8 cellular contexts compared by ENCODE assay signal in genomic region chr10:118698421-118698820, GRCh38.
DNase-seq lines count a peak whose midpoint lies in the region; TF ChIP-seq lines count a peak whose summit lies in the region.

No MANE protein-coding gene starts in this region.

- DNase-seq in GM12864 (ENCODE audit: low read depth) (peak; percentile 34), HFF-Myc (ENCODE audit: extremely low read depth, low read depth) (peak; percentile 17), MV-4-11 (lab: John Stamatoyannopoulos, UW) (peak; percentile 75), hepatic stellate cell (ENCODE audit: low spot score) (peak; percentile 19), DMS 273 treated with DMSO at 0.1 percent for 48 hours (lab: John Stamatoyannopoulos, UW) (no peak), NCI-H510A treated with DMSO at 0.1 percent for 48 hours (lab: John Stamatoyannopoulos, UW) (no peak)
- DNase-seq in activated CD8-positive, alpha-beta memory T cell treated with anti-CD3 and anti-CD28 coated beads, Interleukin-2, amount 50 U/mL, for 48 hours = peak; percentile 77
- peak; percentile 52 to 61 for DNase-seq in stimulated activated CD8-positive, alpha-beta memory T cell treated with anti-CD3 and anti-CD28 coated beads, Interleukin-4, amount 100 ng/mL, for 1 hour (ENCODE audit: low read depth in 2 of 2, low spot score in 1 of 2)

- H3K4me3 ChIP-seq in GM12864 (ENCODE audit: low read depth, low read length) (no peak overlapping the region), HFF-Myc (replicated peaks; ENCODE audit: low read depth, low read length) (no peak overlapping the region)

- TF ChIP-seq CTCF in GM12864 (IDR thresholded peaks at IDR 0.05; ENCODE audit: low read depth, low read length, missing control alignments) (no peak), HFF-Myc (IDR thresholded peaks at IDR 0.05; ENCODE audit: low read depth, low read length, missing control alignments) (no peak)

Comparison
In these comparisons a context has a peak if more than half of its experiments do, and no peak if none do; other contexts are left out.
1. DNase-seq: peak in GM12864 (single experiment), HFF-Myc (single experiment), MV-4-11 (single experiment), activated CD8-positive, alpha-beta memory T cell treated with anti-CD3 and anti-CD28 coated beads, Interleukin-2, amount 50 U/mL, for 48 hours (single experiment), hepatic stellate cell (single experiment) and stimulated activated CD8-positive, alpha-beta memory T cell treated with anti-CD3 and anti-CD28 coated beads, Interleukin-4, amount 100 ng/mL, for 1 hour (2 of 2); none in DMS 273 treated with DMSO at 0.1 percent for 48 hours (single experiment) and NCI-H510A treated with DMSO at 0.1 percent for 48 hours (single experiment).